Comparison of ENCODE assay signal across 8 cellular contexts in the genomic region with DNA sequence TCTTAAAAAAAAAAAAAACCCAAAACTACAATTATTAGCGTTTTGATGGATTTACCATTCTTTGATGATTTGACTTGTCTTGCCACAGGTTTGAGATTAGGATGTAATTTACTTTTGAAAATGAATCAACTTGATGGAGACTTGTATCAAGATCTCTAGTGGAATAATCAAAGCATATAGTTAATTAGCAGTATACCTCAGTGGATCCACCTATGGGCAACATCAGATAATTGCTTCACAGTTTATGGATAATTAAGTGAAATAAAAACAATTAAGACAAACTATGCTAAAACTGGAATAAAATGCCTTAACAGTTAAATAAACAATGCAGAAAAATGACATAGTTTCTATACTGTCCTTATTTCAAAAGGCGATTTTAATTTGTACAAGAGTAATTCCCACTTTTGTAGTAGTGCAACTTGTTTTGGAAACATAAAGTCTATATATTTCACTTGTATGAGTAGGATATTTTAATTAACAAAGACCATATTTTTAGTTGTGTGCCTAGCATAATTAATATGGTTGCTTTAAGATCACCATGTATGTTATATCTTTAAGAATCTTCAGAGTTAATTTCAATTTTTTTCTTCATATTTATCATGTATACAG. TPM values are rescaled to one million over a fixed set of nuclear protein-coding genes. Genes with fewer than 3 reads are reported as not detected.
A peak's percentile ranks its signal among the peaks of the same experiment; 100 is the strongest.
DNase-seq lines count a peak whose midpoint lies in the region; ATAC-seq and TF ChIP-seq lines count a peak whose summit lies in the region.

No MANE protein-coding gene starts in this region.

- peak overlapping the region; percentile 92 for H3K4me3 Mint-ChIP-seq in stimulated activated naive CD8-positive, alpha-beta T cell treated with anti-CD3 and anti-CD28 coated beads, Interleukin-15, Interleukin-2, amounts not matched to agents 100 ng/mL and 50 ng/mL, for 24 hours
- H3K4me3 Mint-ChIP-seq in stimulated activated naive CD8-positive, alpha-beta T cell treated with anti-CD3 and anti-CD28 coated beads, Interleukin-15, amount 100 ng/mL, for 72 hours: peak overlapping the region in 1 of 2 donors; percentile 23
- peak overlapping the region; percentile 26 to 56 (median 39) for H3K4me3 Mint-ChIP-seq in immature natural killer cell

- H3K4me3 ChIP-seq in vagina: no peak overlapping the region

- no peak for DNase-seq in stimulated activated naive CD8-positive, alpha-beta T cell treated with anti-CD3 and anti-CD28 coated beads, Interleukin-15, amount 100 ng/mL, for 72 hours
- DNase-seq in immature natural killer cell (peak; percentile 20 to 33 (median 30)), vagina (ENCODE audit: extremely low spot score in 2 of 2) (no peak), NCI-H187 treated with DMSO at 0.1 percent for 48 hours (lab: John Stamatoyannopoulos, UW) (no peak), HEK293T (ENCODE audit: extremely low spot score) (no peak)

- peaks cover 38% of the 10 kb centered on the region for H3K4me1 ChIP-seq in vagina

- ATAC-seq in stimulated activated naive CD8-positive, alpha-beta T cell treated with anti-CD3 and anti-CD28 coated beads, Interleukin-15, amount 100 ng/mL, for 72 hours: no peak
- ATAC-seq in GM21529 (IDR thresholded peaks at IDR 0.05; ENCODE audit: unreplicated experiment): no peak

- no peaks in the 10 kb centered on the region for H3K9me3 Mint-ChIP-seq in stimulated activated naive CD8-positive, alpha-beta T cell treated with anti-CD3 and anti-CD28 coated beads, Interleukin-15, Interleukin-2, amounts not matched to agents 100 ng/mL and 50 ng/mL, for 24 hours
- no peaks in the 10 kb centered on the region for H3K9me3 Mint-ChIP-seq in stimulated activated naive CD8-positive, alpha-beta T cell treated with anti-CD3 and anti-CD28 coated beads, Interleukin-15, amount 100 ng/mL, for 72 hours
- H3K9me3 Mint-ChIP-seq in immature natural killer cell: no peaks in the 10 kb centered on the region

- peaks cover 28% of the 10 kb centered on the region for H3K36me3 Mint-ChIP-seq in stimulated activated naive CD8-positive, alpha-beta T cell treated with anti-CD3 and anti-CD28 coated beads, Interleukin-15, Interleukin-2, amounts not matched to agents 100 ng/mL and 50 ng/mL, for 24 hours (ENCODE audit: low read depth)
- H3K36me3 Mint-ChIP-seq in immature natural killer cell: peaks cover 1 to 20% (median 5%) of the 10 kb centered on the region in 3 donors

- TF ChIP-seq CTCF in VCaP (conservative IDR thresholded peaks at IDR 0.05): peak; percentile 53
- peak in 1 of 3 experiments; percentile 27 for TF ChIP-seq CTCF in vagina (IDR thresholded peaks at IDR 0.05)

- H3K27me3 ChIP-seq in vagina: no peaks in the 10 kb centered on the region

- H3K9me3 ChIP-seq in vagina: no peaks in the 10 kb centered on the region

- H3K36me3 ChIP-seq in vagina: peaks cover 0 to 10% of the 10 kb centered on the region in 2 donors

- H3K4me1 Mint-ChIP-seq in stimulated activated naive CD8-positive, alpha-beta T cell treated with anti-CD3 and anti-CD28 coated beads, Interleukin-15, Interleukin-2, amounts not matched to agents 100 ng/mL and 50 ng/mL, for 24 hours (ENCODE audit: low read depth): peaks cover 34% of the 10 kb centered on the region
- H3K4me1 Mint-ChIP-seq in stimulated activated naive CD8-positive, alpha-beta T cell treated with anti-CD3 and anti-CD28 coated beads, Interleukin-15, amount 100 ng/mL, for 72 hours: peaks cover 26% of the 10 kb centered on the region
- peaks cover 23 to 47% of the 10 kb centered on the region in 2 donors for H3K4me1 Mint-ChIP-seq in immature natural killer cell

- no peak overlapping the region for H3K27ac Mint-ChIP-seq in stimulated activated naive CD8-positive, alpha-beta T cell treated with anti-CD3 and anti-CD28 coated beads, Interleukin-15, Interleukin-2, amounts not matched to agents 100 ng/mL and 50 ng/mL, for 24 hours
- H3K27ac Mint-ChIP-seq in stimulated activated naive CD8-positive, alpha-beta T cell treated with anti-CD3 and anti-CD28 coated beads, Interleukin-15, amount 100 ng/mL, for 72 hours: no peak overlapping the region
- H3K27ac Mint-ChIP-seq in immature natural killer cell: peak overlapping the region in 5 of 6 donors; percentile 25 to 73 (median 37)

- H3K27me3 Mint-ChIP-seq in stimulated activated naive CD8-positive, alpha-beta T cell treated with anti-CD3 and anti-CD28 coated beads, Interleukin-15, Interleukin-2, amounts not matched to agents 100 ng/mL and 50 ng/mL, for 24 hours: no peaks in the 10 kb centered on the region
- H3K27me3 Mint-ChIP-seq in stimulated activated naive CD8-positive, alpha-beta T cell treated with anti-CD3 and anti-CD28 coated beads, Interleukin-15, amount 100 ng/mL, for 72 hours: no peaks in the 10 kb centered on the region
- peaks cover 12 to 29% (median 13%) of the 10 kb centered on the region in 3 donors for H3K27me3 Mint-ChIP-seq in immature natural killer cell (ENCODE audit: low read depth in 3 of 3)

- intact Hi-C loops in vagina (cut with DNase I): loop anchor here (10.0 kb wide), 1 partner anchor 1218 kb away; a partner anchor contains a TSS

- no peak overlapping the region for H3K27ac ChIP-seq in VCaP
- H3K27ac ChIP-seq in vagina: peak overlapping the region; percentile 100

- POLR2A ChIA-PET in HEK293T (lab: Yijun Ruan, JAX): no interaction called here

- CTCF ChIA-PET in HEK293T (lab: Yijun Ruan, JAX): no interaction called here

- no peak for TF ChIP-seq POLR2A in vagina (IDR thresholded peaks at IDR 0.05)

TF ChIP-seq in HEK293T, 16 proteins besides CTCF, POLR2A, EP300 and RAD21:
- TF ChIP-seq ELF4 (IDR thresholded peaks at IDR 0.05): no peak
- no peak for TF ChIP-seq NFRKB (IDR thresholded peaks at IDR 0.05)
- no peak for TF ChIP-seq FOXA1 (IDR thresholded peaks at IDR 0.05)
- TF ChIP-seq CTBP1 (IDR thresholded peaks at IDR 0.05; ENCODE audit: borderline replicate concordance): no peak
- TF ChIP-seq ARNT (IDR thresholded peaks at IDR 0.05): no peak
- TF ChIP-seq SP1 (IDR thresholded peaks at IDR 0.05): no peak
- TF ChIP-seq, protein P1, sequence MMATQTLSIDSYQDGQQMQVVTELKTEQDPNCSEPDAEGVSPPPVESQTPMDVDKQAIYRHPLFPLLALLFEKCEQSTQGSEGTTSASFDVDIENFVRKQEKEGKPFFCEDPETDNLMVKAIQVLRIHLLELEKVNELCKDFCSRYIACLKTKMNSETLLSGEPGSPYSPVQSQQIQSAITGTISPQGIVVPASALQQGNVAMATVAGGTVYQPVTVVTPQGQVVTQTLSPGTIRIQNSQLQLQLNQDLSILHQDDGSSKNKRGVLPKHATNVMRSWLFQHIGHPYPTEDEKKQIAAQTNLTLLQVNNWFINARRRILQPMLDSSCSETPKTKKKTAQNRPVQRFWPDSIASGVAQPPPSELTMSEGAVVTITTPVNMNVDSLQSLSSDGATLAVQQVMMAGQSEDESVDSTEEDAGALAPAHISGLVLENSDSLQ (IDR thresholded peaks at IDR 0.05): no peak
- TF ChIP-seq TARDBP (IDR thresholded peaks at IDR 0.05): no peak
- no peak for TF ChIP-seq SUZ12 (IDR thresholded peaks at IDR 0.05)
- no peak for TF ChIP-seq FOXM1 (IDR thresholded peaks at IDR 0.05; ENCODE audit: borderline replicate concordance)
- no peak for TF ChIP-seq L3MBTL2 (conservative IDR thresholded peaks at IDR 0.05)
- TF ChIP-seq FOXK2 (IDR thresholded peaks at IDR 0.05): no peak
- no peak for TF ChIP-seq BHLHE40 (IDR thresholded peaks at IDR 0.05; ENCODE audit: borderline replicate concordance)
- TF ChIP-seq HDGF (IDR thresholded peaks at IDR 0.05; ENCODE audit: borderline replicate concordance): no peak
- TF ChIP-seq LEF1 (IDR thresholded peaks at IDR 0.05; ENCODE audit: borderline replicate concordance): no peak
TF ChIP-seq in HEK293T: peak in this region for 0.

RNA-seq across cellular contexts. Expression of a gene that starts 4.2 kb away (rescaled TPM):
- polyA plus RNA-seq in immature natural killer cell: 1 to 10 TPM in 2 of 3 donors, under 1 TPM in 1; 0.74 to 1.8 (median 1.4) TPM
- 40.0 TPM for total RNA-seq in vagina

Comparison
In these comparisons a context has a peak if more than half of its experiments do, and no peak if none do; other contexts are left out.
1. H3K27ac Mint-ChIP-seq: peak in immature natural killer cell (5 of 6); none in stimulated activated naive CD8-positive, alpha-beta T cell treated with anti-CD3 and anti-CD28 coated beads, Interleukin-15, Interleukin-2, amounts not matched to agents 100 ng/mL and 50 ng/mL, for 24 hours (single experiment) and stimulated activated naive CD8-positive, alpha-beta T cell treated with anti-CD3 and anti-CD28 coated beads, Interleukin-15, amount 100 ng/mL, for 72 hours (0 of 2).
2. DNase-seq: peak in immature natural killer cell (3 of 3); none in stimulated activated naive CD8-positive, alpha-beta T cell treated with anti-CD3 and anti-CD28 coated beads, Interleukin-15, amount 100 ng/mL, for 72 hours (0 of 2), vagina (0 of 2), NCI-H187 treated with DMSO at 0.1 percent for 48 hours (single experiment) and HEK293T (single experiment).